Comparison of ENCODE assay signal across 9 cellular contexts in the genomic region with DNA sequence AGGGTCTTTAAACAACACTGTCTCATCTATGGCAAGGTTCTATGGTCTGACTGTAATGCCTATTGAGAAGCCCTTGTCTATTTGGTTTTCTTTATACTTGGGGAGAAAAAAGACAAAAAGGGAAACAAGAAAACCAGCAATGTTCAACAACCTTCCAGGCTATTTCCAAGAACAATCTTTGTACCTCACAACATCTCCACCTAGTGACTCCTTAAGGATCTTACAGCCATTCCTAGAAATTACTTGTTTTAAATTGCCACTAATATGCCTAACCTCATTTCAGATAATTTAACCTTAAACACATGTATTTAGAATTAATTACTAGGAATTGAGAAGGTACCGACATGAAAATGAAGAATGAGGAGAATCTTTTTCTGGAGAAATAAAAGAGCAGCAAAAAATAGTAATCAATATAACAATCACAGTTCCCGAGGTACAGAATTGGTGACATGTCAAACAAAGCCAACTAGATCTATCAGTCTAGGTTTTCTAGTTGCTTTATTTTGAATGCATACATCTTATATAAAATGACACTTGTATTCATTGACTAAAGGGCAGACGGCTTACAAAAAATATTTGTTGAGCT. TPM values are rescaled to one million over a fixed set of nuclear protein-coding genes. Genes with fewer than 3 reads are reported as not detected.
DNase-seq lines count a peak whose midpoint lies in the region; ATAC-seq and TF ChIP-seq lines count a peak whose summit lies in the region.
"Had no signal": no experiment of that assay in that cellular context is flagged by ENCODE, and none has a peak within 500 bp of the region (broad histone marks: within the 10 kb centered on the region; RNA-seq: fewer than 3 reads in every experiment).

No MANE protein-coding gene starts in this region.

- peak; percentile 44 for ATAC-seq in WTC11
- no peak for ATAC-seq in HG02852 (IDR thresholded peaks at IDR 0.05; ENCODE audit: unreplicated experiment)
- no peak for ATAC-seq in GM21619 (IDR thresholded peaks at IDR 0.05; ENCODE audit: unreplicated experiment)
- ATAC-seq in GM19023 (IDR thresholded peaks at IDR 0.05; ENCODE audit: unreplicated experiment): no peak
- ATAC-seq: naive thymus-derived CD8-positive, alpha-beta T cell had no signal

- no peak overlapping the region for H3K4me3 Mint-ChIP-seq in WTC11
- H3K4me3 Mint-ChIP-seq: naive thymus-derived CD8-positive, alpha-beta T cell had no signal

- no peaks in the 10 kb centered on the region for H3K4me1 ChIP-seq in iPS DF 6.9 (ENCODE audit: control insufficient read depth, insufficient read depth, low read length)

- H3K4me3 ChIP-seq in iPS DF 6.9 (ENCODE audit: low read length) (no peak overlapping the region), MG63 (no peak overlapping the region)

- CTCF ChIA-PET in WTC11 (lab: Charles Lee): interaction anchor here (1.0 to 1.5 kb wide), 7 partner anchors 59 to 220 kb away, joined by 3 to 15 read pairs (median 4); no protein-coding TSS in a partner anchor

- POLR2A ChIA-PET in WTC11 (lab: Charles Lee): no interaction called here

- no peaks in the 10 kb centered on the region for H3K27me3 Mint-ChIP-seq in WTC11 (ENCODE audit: low read depth)

- no peak overlapping the region for H3K27ac Mint-ChIP-seq in WTC11
- H3K27ac Mint-ChIP-seq: naive thymus-derived CD8-positive, alpha-beta T cell had no signal

- peak; percentile 22 for DNase-seq in A172 (ENCODE audit: low spot score)
- DNase-seq in H4 (ENCODE audit: low spot score): peak; percentile 40
- no peak for DNase-seq in WTC11 (ENCODE audit: low spot score)
- DNase-seq in iPS DF 6.9 (ENCODE audit: low read depth, low spot score): peak; percentile 4
- no peak for DNase-seq in MG63
- DNase-seq: naive thymus-derived CD8-positive, alpha-beta T cell had no signal

- no peaks in the 10 kb centered on the region for H3K36me3 Mint-ChIP-seq in WTC11
- H3K36me3 Mint-ChIP-seq: naive thymus-derived CD8-positive, alpha-beta T cell had no signal

- H3K36me3 ChIP-seq in iPS DF 6.9 (ENCODE audit: control insufficient read depth, insufficient read depth, low read length) (no peaks in the 10 kb centered on the region), MG63 (no peaks in the 10 kb centered on the region)

- H3K9me3 Mint-ChIP-seq in WTC11: no peaks in the 10 kb centered on the region

- H3K4me1 Mint-ChIP-seq in WTC11: peaks cover 19% of the 10 kb centered on the region
- H3K4me1 Mint-ChIP-seq: naive thymus-derived CD8-positive, alpha-beta T cell had no signal

- no CpG with 5 or more reads among the region's 3 CpGs for WGBS in iPS DF 6.9 (ENCODE audit: insufficient coverage, insufficient read length)

- H3K27ac ChIP-seq in iPS DF 6.9 (ENCODE audit: low read length): no peak overlapping the region

- TF ChIP-seq CTCF in WTC11 (IDR thresholded peaks at IDR 0.05): peak; percentile 59

- H3K27me3 ChIP-seq in iPS DF 6.9 (ENCODE audit: control insufficient read depth, insufficient read depth, low read length) (no peaks in the 10 kb centered on the region), MG63 (peaks cover 2% of the 10 kb centered on the region; the same call in 1 of the 2 replicates)

- H3K9me3 ChIP-seq in iPS DF 6.9 (ENCODE audit: control insufficient read depth, insufficient read depth, low read length) (no peaks in the 10 kb centered on the region), MG63 (no peaks in the 10 kb centered on the region)

TF ChIP-seq in WTC11, 78 proteins besides CTCF, POLR2A, EP300 and RAD21:
- TF ChIP-seq, protein P1, sequence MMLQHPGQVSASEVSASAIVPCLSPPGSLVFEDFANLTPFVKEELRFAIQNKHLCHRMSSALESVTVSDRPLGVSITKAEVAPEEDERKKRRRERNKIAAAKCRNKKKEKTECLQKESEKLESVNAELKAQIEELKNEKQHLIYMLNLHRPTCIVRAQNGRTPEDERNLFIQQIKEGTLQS (CRISPR knock-in tag; conservative IDR thresholded peaks at IDR 0.05): no peak
- no peak for TF ChIP-seq NFE2L1 (CRISPR knock-in tag; IDR thresholded peaks at IDR 0.05)
- TF ChIP-seq CREB1 (CRISPR knock-in tag; IDR thresholded peaks at IDR 0.05): no peak
- TF ChIP-seq IRF2 (CRISPR knock-in tag; IDR thresholded peaks at IDR 0.05; ENCODE audit: borderline replicate concordance, low read depth): no peak
- TF ChIP-seq, protein P2, sequence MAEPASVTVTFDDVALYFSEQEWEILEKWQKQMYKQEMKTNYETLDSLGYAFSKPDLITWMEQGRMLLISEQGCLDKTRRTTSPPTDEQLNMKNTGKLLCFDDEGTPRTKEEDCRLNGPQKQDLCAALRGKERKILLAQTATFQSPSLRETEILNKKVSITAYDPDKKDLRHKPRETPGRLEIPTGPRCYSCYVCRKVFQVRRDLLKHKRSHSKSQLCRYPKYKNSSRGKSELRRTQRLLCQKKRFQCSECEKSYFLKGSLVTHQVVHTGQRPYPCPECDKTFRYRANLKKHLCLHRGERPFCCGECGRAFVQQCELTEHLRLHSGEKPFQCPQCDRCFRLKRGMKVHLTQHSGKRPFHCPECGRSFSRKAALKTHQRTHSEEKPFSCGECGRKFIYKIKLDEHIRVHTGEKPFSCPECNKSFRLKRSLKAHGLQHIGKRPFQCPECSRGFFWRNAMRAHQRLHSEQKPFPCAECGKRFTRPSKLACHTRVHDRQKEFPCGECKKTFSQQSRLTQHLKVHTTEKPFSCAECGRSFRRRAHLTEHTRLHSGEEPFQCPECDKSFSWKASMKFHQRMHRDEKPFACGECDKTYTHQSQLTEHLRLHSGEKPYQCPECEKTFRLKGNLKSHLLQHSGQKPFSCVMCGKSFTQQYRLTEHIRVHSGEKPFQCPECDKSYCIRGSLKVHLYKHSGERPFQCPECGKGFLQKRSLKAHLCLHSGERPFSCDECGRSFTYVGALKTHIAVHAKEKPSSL (CRISPR knock-in tag; conservative IDR thresholded peaks at IDR 0.05): no peak

RNA-seq across cellular contexts. Expression of a gene that starts 1.6 kb away (rescaled TPM):
- total RNA-seq in A172 (2014; rRNA removed; shearing (Covaris generic)): not detected in 2 replicates
- not detected in 2 replicates for total RNA-seq in H4 (2014; rRNA removed; shearing (Covaris generic))
- 3.3 to 4.6 TPM (median 4.2 TPM) in 3 replicates for total RNA-seq in WTC11 (2021)
- not detected in 2 replicates for total RNA-seq in MG63 (2014; rRNA removed; shearing (Covaris generic); ENCODE audit: low replicate concordance)
- total RNA-seq: naive thymus-derived CD8-positive, alpha-beta T cell had no signal

RNA-seq across cellular contexts. Expression of a gene that starts 35.7 kb away (rescaled TPM):
- total RNA-seq in A172 (2014; rRNA removed; shearing (Covaris generic)): not detected in 2 replicates
- 0.14 and 0.21 TPM in 2 replicates for total RNA-seq in H4 (2014; rRNA removed; shearing (Covaris generic))
- total RNA-seq in WTC11 (2021): 33.0 to 37.7 TPM (median 34.5 TPM) in 3 replicates
- not detected in 2 replicates for total RNA-seq in MG63 (2014; rRNA removed; shearing (Covaris generic); ENCODE audit: low replicate concordance)
- total RNA-seq: naive thymus-derived CD8-positive, alpha-beta T cell had no signal

Comparison
In these comparisons a context has a peak if more than half of its experiments do, and no peak if none do; other contexts are left out.
1. DNase-seq: peak in A172 (single experiment), H4 (single experiment) and iPS DF 6.9 (single experiment); none in WTC11 (single experiment) and MG63 (single experiment).
2. RNA of a gene that starts 35.7 kb away (total RNA-seq): 33.0 to 37.7 TPM in WTC11; 0.14 to 0.21 TPM in H4, not detected in A172 and not detected in MG63; every median in the first group is over 10 times any median in the second.